8 cellular contexts compared by ENCODE assay signal in the genomic region with DNA sequence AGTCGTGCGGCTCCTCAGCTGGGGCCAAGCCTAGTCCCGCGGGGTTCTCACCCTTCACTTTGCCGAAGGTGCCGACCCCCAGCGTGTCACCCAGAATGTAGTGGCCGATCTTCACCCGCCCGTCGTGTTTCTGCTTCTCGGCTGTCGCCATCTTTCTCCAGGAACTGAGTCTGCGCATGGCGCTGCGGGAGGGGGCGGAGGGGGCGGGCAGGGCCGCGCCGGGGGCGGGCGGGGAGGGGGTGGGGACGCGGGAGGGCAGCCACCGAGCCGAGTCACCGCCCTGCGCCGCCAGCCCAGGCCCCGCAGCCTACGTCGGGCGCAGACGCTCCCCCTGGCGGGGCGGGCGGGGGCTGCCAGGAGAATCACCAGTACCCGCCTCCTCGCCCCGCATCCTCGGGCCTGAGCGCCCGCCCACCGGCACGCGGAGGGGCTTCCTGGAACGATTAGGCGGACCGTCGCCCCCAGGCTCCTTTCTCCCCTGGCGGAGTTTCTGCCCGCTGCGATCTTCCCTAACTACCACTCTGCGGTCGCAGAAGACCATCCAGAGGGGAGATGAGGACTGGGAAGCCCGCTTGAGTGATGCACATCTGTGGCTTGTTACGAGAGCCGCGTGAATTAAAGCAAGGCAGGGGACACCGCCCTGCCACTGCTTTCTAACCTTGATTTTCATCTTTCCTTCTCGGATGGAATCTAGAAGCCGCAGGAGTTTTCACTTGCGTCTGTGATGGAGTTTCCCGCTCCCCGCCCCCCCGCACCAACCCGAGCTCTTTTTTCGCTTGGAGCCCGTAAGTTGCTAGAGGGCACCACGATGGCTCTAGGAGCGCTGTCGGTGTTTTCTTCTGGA. TPM values are rescaled to one million over a fixed set of nuclear protein-coding genes. Genes with fewer than 3 reads are reported as not detected.
A peak's percentile ranks its signal among the peaks of the same experiment; 100 is the strongest.
DNase-seq lines count a peak whose midpoint lies in the region; TF ChIP-seq lines count a peak whose summit lies in the region.

Gene PRKAA1, minus strand, starts transcription at position 363 of the 844 bp plus-strand sequence. Its CDS starts 185 bp downstream, at position 178.

- H2AFZ ChIP-seq in GM23248 = peak within 1 kb of the TSS; percentile 100
- peak within 1 kb of the TSS; percentile 100 for H2AFZ ChIP-seq in Karpas-422 (ENCODE audit: low read length)

- intact Hi-C loops in esophagus muscularis mucosa (cut with DNase I) = no loop called here

- WGBS in GM23248 (ENCODE audit: low coverage in 1 of 2, low lambda C conversion rate in 2 of 2, missing lambda C conversion rate in 2 of 2), 2 experiments = 1% methylated on average over 38 to 71 of the region's 73 CpGs
- 0% methylated on average over 21 of the region's 73 CpGs for WGBS in esophagus muscularis mucosa

- in situ Hi-C loops in GM23248 (cut with MboI) = no loop called here

- H3K9ac ChIP-seq in GM23248 (peak within 1 kb of the TSS; percentile 86), Karpas-422 (ENCODE audit: low read length) (peak within 1 kb of the TSS; percentile 97)

- H3F3A ChIP-seq in GM23248 (ENCODE audit: insufficient read depth) = peaks cover 37% of the 10 kb centered on the region

- no peaks in the 10 kb centered on the region for H3K9me3 ChIP-seq in GM23248 (ENCODE audit: low read depth)
- no peaks in the 10 kb centered on the region for H3K9me3 ChIP-seq in Karpas-422 (ENCODE audit: low read length)
- no peaks in the 10 kb centered on the region for H3K9me3 ChIP-seq in Peyer's patch
- no peaks in the 10 kb centered on the region for H3K9me3 ChIP-seq in esophagus muscularis mucosa

- TF ChIP-seq POLR2A in Peyer's patch (IDR thresholded peaks at IDR 0.05) (peak; percentile 25 to 49), esophagus muscularis mucosa (IDR thresholded peaks at IDR 0.05; ENCODE audit: low read depth) (peak; percentile 35)

- H3K27ac ChIP-seq in GM23248 = peak within 1 kb of the TSS; percentile 88
- H3K27ac ChIP-seq in Karpas-422 (ENCODE audit: low read length) = peak within 1 kb of the TSS; percentile 83
- H3K27ac ChIP-seq in Peyer's patch = peak within 1 kb of the TSS; percentile 89 to 97 (median 94)
- H3K27ac ChIP-seq in esophagus muscularis mucosa (replicated peaks in 1 of 4) = peak within 1 kb of the TSS; percentile 94 to 99 (median 97)

- no peaks in the 10 kb centered on the region for H3K27me3 ChIP-seq in GM23248 (replicated peaks; ENCODE audit: insufficient read depth)
- H3K27me3 ChIP-seq in Karpas-422 (ENCODE audit: low read length) = no peaks in the 10 kb centered on the region
- H3K27me3 ChIP-seq in Peyer's patch = no peaks in the 10 kb centered on the region
- no peaks in the 10 kb centered on the region for H3K27me3 ChIP-seq in esophagus muscularis mucosa

- H4K20me1 ChIP-seq in GM23248 (ENCODE audit: insufficient read depth) (no peaks in the 10 kb centered on the region; the same call in 1 of the 2 replicates), Karpas-422 (ENCODE audit: insufficient read depth, low read depth, low read length) (no peaks in the 10 kb centered on the region)

- H3K9me2 ChIP-seq in GM23248 (ENCODE audit: insufficient read depth) (no peaks in the 10 kb centered on the region), Karpas-422 (replicated peaks; ENCODE audit: insufficient read depth, low read length) (no peaks in the 10 kb centered on the region)

- H3K36me3 ChIP-seq in GM23248 (ENCODE audit: low read depth) (no peaks in the 10 kb centered on the region), Karpas-422 (ENCODE audit: insufficient read depth, low read length) (peaks cover 6% of the 10 kb centered on the region), Peyer's patch (no peaks in the 10 kb centered on the region), esophagus muscularis mucosa (no peaks in the 10 kb centered on the region)

- H3K4me3 ChIP-seq in GM23248 = peak within 1 kb of the TSS; percentile 97
- peak within 1 kb of the TSS; percentile 97 for H3K4me3 ChIP-seq in Karpas-422 (ENCODE audit: low read length)
- H3K4me3 ChIP-seq in Peyer's patch = peak within 1 kb of the TSS; percentile 83 to 99 (median 94)
- H3K4me3 ChIP-seq in esophagus muscularis mucosa = peak within 1 kb of the TSS; percentile 96 to 99 (median 98)

- peak within 1 kb of the TSS; percentile 94 for H3K4me2 ChIP-seq in GM23248 (ENCODE audit: unreplicated experiment)
- peak within 1 kb of the TSS; percentile 88 for H3K4me2 ChIP-seq in Karpas-422 (ENCODE audit: low read depth, low read length, poor library complexity, severe bottlenecking)

- no peak for TF ChIP-seq EP300 in esophagus muscularis mucosa (IDR thresholded peaks at IDR 0.05)

- H3K4me1 ChIP-seq in GM23248 (ENCODE audit: insufficient read depth) = peaks cover 21% of the 10 kb centered on the region
- H3K4me1 ChIP-seq in Karpas-422 (ENCODE audit: low read length) = peaks cover 24% of the 10 kb centered on the region
- H3K4me1 ChIP-seq in Peyer's patch = peaks cover 0 to 20% (median 0%) of the 10 kb centered on the region in 4 donors
- peaks cover 6 to 45% (median 35%) of the 10 kb centered on the region in 4 donors for H3K4me1 ChIP-seq in esophagus muscularis mucosa

- H3K79me2 ChIP-seq in GM23248 (ENCODE audit: insufficient read depth) (peaks cover 40% of the 10 kb centered on the region), Karpas-422 (ENCODE audit: low read length) (peaks cover 47% of the 10 kb centered on the region)

- DNase-seq in Daoy (ENCODE audit: low read depth) (peak; percentile 93), GM23248 (peak; percentile 95), Karpas-422 (peak; percentile 96), Peyer's patch (peak; percentile 89 to 95 (median 92)), esophagus muscularis mucosa (ENCODE audit: extremely low spot score) (peak; percentile 94), myocyte (ENCODE audit: low read depth) (peak; percentile 88)
- peak; percentile 91 to 92 for DNase-seq in activated T-cell treated with anti-CD3 and anti-CD28 coated beads, Interleukin-2, amount 50 U/mL, for 48 hours
- peak; percentile 77 to 82 for DNase-seq in stimulated activated CD8-positive, alpha-beta memory T cell treated with anti-CD3 and anti-CD28 coated beads, Interleukin-7, amount 100 ng/mL, for 48 hours (ENCODE audit: extremely low read depth in 1 of 2, low read depth in 1 of 2)

- peak; percentile 41 to 82 (median 74) for TF ChIP-seq CTCF in Peyer's patch (IDR thresholded peaks at IDR 0.05)
- peak; percentile 55 to 76 (median 62) for TF ChIP-seq CTCF in esophagus muscularis mucosa (IDR thresholded peaks at IDR 0.05)

RNA-seq across cellular contexts. Expression of gene PRKAA1, which starts in this region (rescaled TPM):
- total RNA-seq in Daoy (2014; rRNA removed; shearing (Covaris generic)) = 52.6 and 78.2 TPM in 2 replicates
- total RNA-seq in GM23248 (2014; rRNA removed; shearing (Covaris generic)) = 74.2 and 77.4 TPM in 2 replicates
- 33.8 and 35.5 TPM in 2 replicates for polyA plus RNA-seq in GM23248 (2016; fragmentation: Nextera tagmentation; extraction: Ambion mirVana)
- total RNA-seq in Karpas-422 (2014; rRNA removed; shearing (Covaris generic); ENCODE audit: low replicate concordance) = 53.0 and 62.2 TPM in 2 replicates
- total RNA-seq in Peyer's patch (100 to 1,000 TPM in 2 of 4 donors, 10 to 100 TPM in 2; 82.7 to 132 (median 100) TPM), esophagus muscularis mucosa (10 to 100 TPM; 70.1 to 85.0 (median 78.6) TPM), myocyte (50.2 and 70.8 TPM in 2 replicates)
- polyA plus RNA-seq in myocyte (2012) = 28.0 TPM

Comparison
In these comparisons a context has a peak if more than half of its experiments do, and no peak if none do; other contexts are left out.
1. Peak in every context shown above with its lines: DNase-seq, H3K4me3 ChIP-seq and H3K27ac ChIP-seq.